24 cellular contexts compared by ENCODE assay signal in genomic region chr12:15823360-15824128, GRCh38. TPM values are rescaled to one million over a fixed set of nuclear protein-coding genes. Genes with fewer than 3 reads are reported as not detected.
DNase-seq lines count a peak whose midpoint lies in the region; ATAC-seq, FAIRE-seq and TF ChIP-seq lines count a peak whose summit lies in the region.
"Had no signal": no experiment of that assay in that cellular context is flagged by ENCODE, and none has a peak within 500 bp of the region (broad histone marks: within the 10 kb centered on the region; RNA-seq: fewer than 3 reads in every experiment).

No MANE protein-coding gene starts in this region.

- TF ChIP-seq EP300 in sigmoid colon (IDR thresholded peaks at IDR 0.05) = no peak

- H3K4me3 ChIP-seq in astrocyte (ENCODE audit: insufficient read depth, low read depth, low read length) (no peak overlapping the region), right lobe of liver (no peak overlapping the region), sigmoid colon (no peak overlapping the region)
- H3K4me3 ChIP-seq: gastroesophageal sphincter, SJSA1 had no signal

- 27% methylated on average over 3 of the region's 3 CpGs for WGBS in right lobe of liver (ENCODE audit: insufficient coverage, low coverage, low lambda C conversion rate, missing lambda C conversion rate)
- 70 to 85% methylated on average over 3 of the region's 3 CpGs for WGBS in sigmoid colon, 2 donors

- TF ChIP-seq CTCF in astrocyte (IDR thresholded peaks at IDR 0.05; ENCODE audit: insufficient read depth, low read depth, low read length) (no peak), right lobe of liver (IDR thresholded peaks at IDR 0.05) (no peak), foreskin keratinocyte (conservative IDR thresholded peaks at IDR 0.05) (no peak), sigmoid colon (IDR thresholded peaks at IDR 0.05) (no peak), progenitor cell of endocrine pancreas (IDR thresholded peaks at IDR 0.05; ENCODE audit: unreplicated experiment) (no peak)

- no peaks in the 10 kb centered on the region for H3K9me3 ChIP-seq in astrocyte (ENCODE audit: insufficient read depth, low read depth, low read length)
- no peaks in the 10 kb centered on the region for H3K9me3 ChIP-seq in right lobe of liver
- H3K9me3 ChIP-seq in sigmoid colon = no peaks in the 10 kb centered on the region
- H3K9me3 ChIP-seq: gastroesophageal sphincter, SJSA1 had no signal

- no peaks in the 10 kb centered on the region for H3K79me2 ChIP-seq in astrocyte (ENCODE audit: insufficient read depth, low read length)

- no peak overlapping the region for H3K4me2 ChIP-seq in astrocyte (ENCODE audit: low read length)

- H3K4me1 Mint-ChIP-seq in astrocyte (ENCODE audit: low read depth, unreplicated experiment) (no peaks in the 10 kb centered on the region), progenitor cell of endocrine pancreas (ENCODE audit: low read depth) (peaks cover 3% of the 10 kb centered on the region)
- H3K4me1 Mint-ChIP-seq: CD4-positive, CD25-positive, alpha-beta regulatory T cell; naive thymus-derived CD8-positive, alpha-beta T cell; stimulated activated effector memory CD8-positive, alpha-beta T cell treated with anti-CD3 and anti-CD28 coated beads, Interleukin-12 subunit alpha, Interleukin-12 subunit beta, amount 100 ng/mL, for 72 hours had no signal

- H2AFZ ChIP-seq in astrocyte (ENCODE audit: low read depth, low read length) = no peak overlapping the region

- FAIRE-seq in astrocyte (lab: Jason Lieb, UNC) = peak; percentile 29
- FAIRE-seq: GM12892, H54, HTR-8/SVneo had no signal

- TF ChIP-seq POLR2A in right lobe of liver (IDR thresholded peaks at IDR 0.05) (no peak), sigmoid colon (IDR thresholded peaks at IDR 0.05) (no peak)

- H3K4me3 Mint-ChIP-seq in astrocyte (ENCODE audit: unreplicated experiment) (no peak overlapping the region), progenitor cell of endocrine pancreas (ENCODE audit: low read depth) (no peak overlapping the region)
- H3K4me3 Mint-ChIP-seq: CD4-positive, CD25-positive, alpha-beta regulatory T cell; naive thymus-derived CD8-positive, alpha-beta T cell; stimulated activated effector memory CD8-positive, alpha-beta T cell treated with anti-CD3 and anti-CD28 coated beads, Interleukin-12 subunit alpha, Interleukin-12 subunit beta, amount 100 ng/mL, for 72 hours; T-helper 1 cell treated with Interleukin-12 subunit alpha and Interleukin-12 subunit beta and Interleukin-4 antibody, amounts not matched to agents 30 μg/mL and 1 μg/mL, for 36 hours had no signal

- no peak overlapping the region for H3K9ac ChIP-seq in astrocyte (ENCODE audit: low read length)

- H3K27me3 Mint-ChIP-seq in astrocyte (ENCODE audit: low read depth, unreplicated experiment) (no peaks in the 10 kb centered on the region), progenitor cell of endocrine pancreas (no peaks in the 10 kb centered on the region)

- H3K9me3 Mint-ChIP-seq in astrocyte (ENCODE audit: unreplicated experiment) (no peaks in the 10 kb centered on the region), progenitor cell of endocrine pancreas (ENCODE audit: low read depth) (no peaks in the 10 kb centered on the region)
- H3K9me3 Mint-ChIP-seq: CD4-positive, CD25-positive, alpha-beta regulatory T cell; stimulated activated effector memory CD8-positive, alpha-beta T cell treated with anti-CD3 and anti-CD28 coated beads, Interleukin-12 subunit alpha, Interleukin-12 subunit beta, amount 100 ng/mL, for 72 hours; T-helper 1 cell treated with Interleukin-12 subunit alpha and Interleukin-12 subunit beta and Interleukin-4 antibody, amounts not matched to agents 30 μg/mL and 1 μg/mL, for 36 hours had no signal

- H3K36me3 ChIP-seq in astrocyte (ENCODE audit: insufficient read depth, low read length) (no peaks in the 10 kb centered on the region), right lobe of liver (no peaks in the 10 kb centered on the region), sigmoid colon (no peaks in the 10 kb centered on the region)
- H3K36me3 ChIP-seq: gastroesophageal sphincter, SJSA1 had no signal

- H3K36me3 Mint-ChIP-seq in astrocyte (ENCODE audit: low read depth, unreplicated experiment) = no peaks in the 10 kb centered on the region
- H3K36me3 Mint-ChIP-seq in progenitor cell of endocrine pancreas (ENCODE audit: insufficient read depth) = no peaks in the 10 kb centered on the region
- H3K36me3 Mint-ChIP-seq: CD4-positive, CD25-positive, alpha-beta regulatory T cell; naive thymus-derived CD8-positive, alpha-beta T cell; stimulated activated effector memory CD8-positive, alpha-beta T cell treated with anti-CD3 and anti-CD28 coated beads, Interleukin-12 subunit alpha, Interleukin-12 subunit beta, amount 100 ng/mL, for 72 hours had no signal

- intact Hi-C loops in right lobe of liver (cut with DNase I) (no loop called here), sigmoid colon (cut with DNase I) (no loop called here)

- H3K27me3 ChIP-seq in astrocyte (ENCODE audit: insufficient read depth, low read length) (no peaks in the 10 kb centered on the region), right lobe of liver (no peaks in the 10 kb centered on the region), foreskin keratinocyte (no peaks in the 10 kb centered on the region), sigmoid colon (no peaks in the 10 kb centered on the region)
- H3K27me3 ChIP-seq: gastroesophageal sphincter, SJSA1 had no signal

- ATAC-seq in right lobe of liver = peak; percentile 91 to 95 (median 92)
- ATAC-seq in foreskin keratinocyte = no peak
- ATAC-seq in HG02678 (IDR thresholded peaks at IDR 0.05; ENCODE audit: unreplicated experiment) = no peak
- ATAC-seq: gastroesophageal sphincter; naive thymus-derived CD8-positive, alpha-beta T cell; stimulated activated effector memory CD8-positive, alpha-beta T cell treated with anti-CD3 and anti-CD28 coated beads, Interleukin-12 subunit alpha, Interleukin-12 subunit beta, amount 100 ng/mL, for 72 hours had no signal

- no peaks in the 10 kb centered on the region for H3K4me1 ChIP-seq in astrocyte (ENCODE audit: insufficient read depth, low read length)
- H3K4me1 ChIP-seq in right lobe of liver = peaks cover 0 to 22% (median 4%) of the 10 kb centered on the region in 4 donors
- H3K4me1 ChIP-seq in foreskin keratinocyte = no peaks in the 10 kb centered on the region
- peaks cover 0 to 7% (median 0%) of the 10 kb centered on the region in 4 donors for H3K4me1 ChIP-seq in sigmoid colon
- H3K4me1 ChIP-seq: gastroesophageal sphincter, SJSA1 had no signal

- H3K27ac Mint-ChIP-seq in astrocyte (ENCODE audit: unreplicated experiment) = no peak overlapping the region
- H3K27ac Mint-ChIP-seq in progenitor cell of endocrine pancreas = no peak overlapping the region
- H3K27ac Mint-ChIP-seq: CD4-positive, CD25-positive, alpha-beta regulatory T cell; naive thymus-derived CD8-positive, alpha-beta T cell; stimulated activated effector memory CD8-positive, alpha-beta T cell treated with anti-CD3 and anti-CD28 coated beads, Interleukin-12 subunit alpha, Interleukin-12 subunit beta, amount 100 ng/mL, for 72 hours; T-helper 1 cell treated with Interleukin-12 subunit alpha and Interleukin-12 subunit beta and Interleukin-4 antibody, amounts not matched to agents 30 μg/mL and 1 μg/mL, for 36 hours had no signal

- no peak overlapping the region for H3K27ac ChIP-seq in astrocyte (ENCODE audit: low read depth, low read length)
- peak overlapping the region in 2 of 3 donors; percentile 17 to 44 for H3K27ac ChIP-seq in right lobe of liver
- no peak overlapping the region for H3K27ac ChIP-seq in foreskin keratinocyte
- H3K27ac ChIP-seq in sigmoid colon = no peak overlapping the region
- H3K27ac ChIP-seq: gastroesophageal sphincter, SJSA1, VCaP had no signal

- DNase-seq in DMS153 (lab: John Stamatoyannopoulos, UW) = peak; percentile 67
- DNase-seq in NCI-H146 treated with DMSO at 0.1 percent for 48 hours (lab: John Stamatoyannopoulos, UW; ENCODE audit: unreplicated experiment) = peak; percentile 32
- no peak for DNase-seq in astrocyte (ENCODE audit: low read depth)
- peak in 1 of 3 donors; percentile 58 for DNase-seq in right lobe of liver
- DNase-seq in foreskin keratinocyte = no peak
- no peak for DNase-seq in sigmoid colon
- no peak for DNase-seq in progenitor cell of endocrine pancreas (ENCODE audit: low spot score, unreplicated experiment)
- DNase-seq: activated CD4-positive, alpha-beta T cell treated with anti-CD3 and anti-CD28 coated beads, Interleukin-2, amount 50 U/mL, for 48 hours; activated effector memory CD4-positive, alpha-beta T cell treated with anti-CD3 and anti-CD28 coated beads, Interleukin-2, amount 50 U/mL, for 16 hours; CD4-positive, CD25-positive, alpha-beta regulatory T cell; dermis blood vessel endothelial cell; DMS79 treated with DMSO at 0.1 percent for 48 hours; naive thymus-derived CD8-positive, alpha-beta T cell; NCI-H1092 treated with DMSO at 0.1 percent for 48 hours; NCI-H2171 treated with DMSO at 0.1 percent for 48 hours had no signal

- no peaks in the 10 kb centered on the region for H4K20me1 ChIP-seq in astrocyte (ENCODE audit: insufficient read depth, low read length)

RNA-seq across cellular contexts. Expression of gene EPS8, which starts 34.4 kb away (rescaled TPM):
- total RNA-seq in astrocyte = 31.8 and 39.0 TPM in 2 replicates
- total RNA-seq in right lobe of liver = 10 to 100 TPM; 21.3 to 44.8 (median 28.2) TPM
- 2.8 and 4.0 TPM in 2 replicates for total RNA-seq in foreskin keratinocyte
- 0.62 and 1.3 TPM in 2 replicates for polyA plus RNA-seq in foreskin keratinocyte
- total RNA-seq in sigmoid colon = 100 to 1,000 TPM; 108 to 132 (median 119) TPM
- 10 to 100 TPM; 47.7 to 97.8 (median 65.5) TPM for polyA plus RNA-seq in sigmoid colon
- total RNA-seq in progenitor cell of endocrine pancreas = 20.4 and 23.2 TPM in 2 replicates

RNA-seq across cellular contexts. Expression of gene STRAP, which starts 58.6 kb away (rescaled TPM):
- 227 and 241 TPM in 2 replicates for total RNA-seq in astrocyte
- 10 to 100 TPM; 41.3 to 53.5 (median 43.0) TPM for total RNA-seq in right lobe of liver
- 177 and 178 TPM in 2 replicates for total RNA-seq in foreskin keratinocyte
- polyA plus RNA-seq in foreskin keratinocyte = 164 and 177 TPM in 2 replicates
- total RNA-seq in sigmoid colon = 10 to 100 TPM; 52.8 to 68.5 (median 63.0) TPM
- 100 to 1,000 TPM in 1 of 3 donors, 10 to 100 TPM in 2; 75.7 to 109 (median 87.1) TPM for polyA plus RNA-seq in sigmoid colon
- 229 and 243 TPM in 2 replicates for total RNA-seq in progenitor cell of endocrine pancreas

Comparison
In these comparisons a context has a peak if more than half of its experiments do, and no peak if none do; other contexts are left out.
1. DNase-seq: peak in DMS153 (single experiment) and NCI-H146 treated with DMSO at 0.1 percent for 48 hours (single experiment); none in astrocyte (single experiment), foreskin keratinocyte (0 of 2), sigmoid colon (single experiment) and progenitor cell of endocrine pancreas (single experiment).
2. H3K27ac ChIP-seq: peak in right lobe of liver (2 of 3); none in astrocyte (single experiment), foreskin keratinocyte (single experiment) and sigmoid colon (0 of 4).
3. ATAC-seq: peak in right lobe of liver (4 of 4); none in foreskin keratinocyte (single experiment) and HG02678 (single experiment).